4 cellular contexts compared by ENCODE assay signal in genomic region chr16:32632096-32632495, GRCh38. TPM values are rescaled to one million over a fixed set of nuclear protein-coding genes. Genes with fewer than 3 reads are reported as not detected.
"Had no signal": no experiment of that assay in that cellular context is flagged by ENCODE, and none has a peak within 500 bp of the region (broad histone marks: within the 10 kb centered on the region; RNA-seq: fewer than 3 reads in every experiment).

No MANE protein-coding gene starts in this region.

RNA-seq across cellular contexts. Expression of gene TP53TG3, which starts 43.9 kb away (rescaled TPM):
- total RNA-seq: HepG2, HT-29, IMR-90 had no signal
- polyA plus RNA-seq: HepG2, IgD-negative memory B cell, IMR-90 had no signal
